1 cellular context compared by ENCODE assay signal in the genomic region with DNA sequence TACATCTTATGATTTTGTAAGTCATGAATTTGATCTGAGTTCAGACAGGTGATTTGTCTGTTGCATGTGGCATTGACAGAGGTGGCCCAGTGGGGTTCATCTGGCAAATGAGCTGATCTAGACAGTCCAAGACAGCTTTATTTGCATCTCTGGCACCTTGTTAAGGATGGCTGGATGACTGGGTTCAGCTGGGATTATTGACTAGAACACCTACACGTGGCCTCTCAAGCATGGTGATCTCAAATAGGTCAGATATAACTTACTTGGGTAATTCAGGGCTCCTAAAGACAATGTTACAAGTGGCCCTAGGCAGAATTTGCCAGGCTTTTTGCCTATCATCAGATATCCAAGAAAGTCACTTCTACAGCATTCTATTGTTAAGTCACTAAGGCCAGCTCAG.
TF ChIP-seq lines count a peak whose summit lies in the region.

No MANE protein-coding gene starts in this region.

TF ChIP-seq in endothelial cell of umbilical vein, 7 proteins besides CTCF, POLR2A, EP300 and RAD21:
- TF ChIP-seq GATA2 (IDR thresholded peaks at IDR 0.05; ENCODE audit: insufficient read depth, insufficient read length, low read depth, low read length): no peak
- no peak for TF ChIP-seq MYC (IDR thresholded peaks at IDR 0.05; ENCODE audit: low read depth, low read length)
- TF ChIP-seq JUN (IDR thresholded peaks at IDR 0.05; ENCODE audit: borderline replicate concordance, insufficient read depth, insufficient read length, low read depth): no peak
- no peak for TF ChIP-seq POLR2AphosphoS5 (IDR thresholded peaks at IDR 0.05; ENCODE audit: insufficient read depth, low read depth, low read length)
- no peak for TF ChIP-seq FOS (IDR thresholded peaks at IDR 0.05; ENCODE audit: borderline replicate concordance, insufficient read depth, low read length)
- no peak for TF ChIP-seq EZH2 (IDR thresholded peaks at IDR 0.05; ENCODE audit: borderline replicate concordance, low read depth, low read length, severe bottlenecking)
